In the genomic region with DNA sequence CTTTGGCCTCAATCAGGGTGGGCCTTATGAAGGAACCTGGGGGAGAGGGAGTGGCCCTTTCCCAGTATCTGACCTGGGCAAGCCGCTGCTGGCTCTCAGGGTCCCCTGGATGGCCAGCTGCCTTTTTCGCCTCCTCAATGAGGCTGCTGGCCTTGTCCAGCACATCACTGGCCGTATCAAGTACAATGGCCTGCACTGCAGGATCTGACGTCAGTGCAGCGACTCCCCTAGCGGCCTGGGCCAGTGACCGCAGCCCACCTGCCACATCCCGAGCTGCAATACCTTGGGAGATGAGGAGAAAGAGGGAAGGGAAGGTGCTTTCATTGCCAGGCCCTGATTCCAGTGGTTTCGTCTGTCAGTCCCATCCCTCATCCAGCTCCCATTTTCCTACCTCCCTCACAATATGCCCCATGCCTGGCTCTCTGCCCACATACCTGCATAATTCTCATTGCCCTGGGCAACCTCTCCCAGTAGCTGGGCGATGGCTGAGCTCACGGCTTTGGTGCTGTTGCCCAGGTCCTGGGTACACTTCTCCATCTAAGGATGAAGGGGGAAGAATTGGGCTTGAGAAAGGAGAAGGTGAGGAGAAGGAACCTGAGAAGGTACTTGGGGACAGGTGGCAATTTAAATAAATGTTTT, we compare ENCODE assay signal across 1 cellular context.
TF ChIP-seq lines count a peak whose summit lies in the region.

No MANE protein-coding gene starts in this region.

TF ChIP-seq in GM23338, 12 proteins besides CTCF, POLR2A, EP300 and RAD21 (continued from another document):
- TF ChIP-seq ZNF462 (CRISPR knock-in tag; IDR thresholded peaks at IDR 0.05) (no peak), POLR2AphosphoS5 (IDR thresholded peaks at IDR 0.05; ENCODE audit: low read depth) (no peak), NANOG (IDR thresholded peaks at IDR 0.05; ENCODE audit: borderline replicate concordance) (no peak)
